ENCODE assay signal across 19 cellular contexts in genomic region chr12:109703684-109704083, GRCh38. TPM values are rescaled to one million over a fixed set of nuclear protein-coding genes. Genes with fewer than 3 reads are reported as not detected.
A peak's percentile ranks its signal among the peaks of the same experiment; 100 is the strongest.
DNase-seq lines count a peak whose midpoint lies in the region; ATAC-seq and TF ChIP-seq lines count a peak whose summit lies in the region.
"Had no signal": no experiment of that assay in that cellular context is flagged by ENCODE, and none has a peak within 500 bp of the region (broad histone marks: within the 10 kb centered on the region; RNA-seq: fewer than 3 reads in every experiment).

No MANE protein-coding gene starts in this region.

- no peak overlapping the region for H3K27ac Mint-ChIP-seq in GM23338
- H3K27ac Mint-ChIP-seq: B cell; CD4-positive, CD25-positive, alpha-beta regulatory T cell; CD8-positive, alpha-beta T cell; HFFc6 had no signal

- WGBS in spleen, 5 donors, result 66 to 80% (median 72%) methylated on average over 7 of the region's 7 CpGs

- no peaks in the 10 kb centered on the region for H3K9me3 ChIP-seq in spleen
- H3K9me3 ChIP-seq: BLaER1, Caco-2, HAP-1 had no signal

- H3F3A ChIP-seq in GM23338 (replicated peaks; ENCODE audit: low read depth), result no peaks in the 10 kb centered on the region

- peaks cover 7% of the 10 kb centered on the region; the same call in 2 of the 3 replicates for H3K4me1 Mint-ChIP-seq in GM23338
- H3K4me1 Mint-ChIP-seq: B cell; CD4-positive, CD25-positive, alpha-beta regulatory T cell had no signal

- no peak overlapping the region for H3K4me3 ChIP-seq in GM23338
- H3K4me3 ChIP-seq in spleen, result no peak overlapping the region
- H3K4me3 ChIP-seq: BLaER1, GM23248, HAP-1 had no signal

- H4K20me1 ChIP-seq in GM23338 (replicated peaks; ENCODE audit: insufficient read depth), result no peaks in the 10 kb centered on the region
- H4K20me1 ChIP-seq: BLaER1 had no signal

- no peak overlapping the region for H2AFZ ChIP-seq in GM23338
- H2AFZ ChIP-seq: GM23248 had no signal

- no peak overlapping the region for H3K4me3 Mint-ChIP-seq in GM23338
- H3K4me3 Mint-ChIP-seq: B cell; CD4-positive, CD25-positive, alpha-beta regulatory T cell; CD8-positive, alpha-beta T cell; HFFc6 had no signal

- H3K4me2 ChIP-seq in GM23338, result no peak overlapping the region
- H3K4me2 ChIP-seq: BLaER1 had no signal

- H3K79me2 ChIP-seq in GM23338 (replicated peaks; ENCODE audit: insufficient read depth), result no peaks in the 10 kb centered on the region

- no peaks in the 10 kb centered on the region for H3K9me3 Mint-ChIP-seq in GM23338
- H3K9me3 Mint-ChIP-seq: CD4-positive, CD25-positive, alpha-beta regulatory T cell; CD8-positive, alpha-beta T cell; HFFc6 had no signal

- TF ChIP-seq CTCF in GM23338 (conservative IDR thresholded peaks at IDR 0.05; ENCODE audit: low read depth in 2 of 2) (no peak), spleen (IDR thresholded peaks at IDR 0.05 in 8 of 11, conservative IDR thresholded peaks at IDR 0.05 in 3 of 11) (no peak)

- intact Hi-C loops in spleen (cut with DNase I; ENCODE audit: low total_unique reads), result no loop called here
- intact Hi-C loops in left cardiac atrium (cut with DNase I), result no loop called here

- H3K4me1 ChIP-seq in GM23338 (ENCODE audit: insufficient read depth) (peaks cover 4% of the 10 kb centered on the region; the same call in 1 of the 2 replicates), spleen (no peaks in the 10 kb centered on the region)

- H3K36me3 ChIP-seq in GM23338 (ENCODE audit: insufficient read depth) (no peaks in the 10 kb centered on the region), spleen (no peaks in the 10 kb centered on the region)
- H3K36me3 ChIP-seq: BLaER1, HAP-1 had no signal

- H3K9me2 ChIP-seq in GM23338 (ENCODE audit: insufficient read depth), result no peaks in the 10 kb centered on the region

- H3K27me3 Mint-ChIP-seq in GM23338 (ENCODE audit: insufficient read depth, low read depth, poor library complexity), result peaks cover 5% of the 10 kb centered on the region

- DNase-seq in GM23338 (ENCODE audit: low spot score), result no peak
- DNase-seq in NCI-H69 (lab: John Stamatoyannopoulos, UW), result peak; percentile 25
- peak; percentile 62 for DNase-seq in islet precursor cell
- DNase-seq in spleen, result peak; percentile 47
- no peak for DNase-seq in NCI-H146 (lab: John Stamatoyannopoulos, UW)
- DNase-seq in left cardiac atrium, result no peak
- DNase-seq: Caco-2; CD4-positive, CD25-positive, alpha-beta regulatory T cell; CD8-positive, alpha-beta T cell; DMS153; DND-41; GM23248; HFFc6 had no signal

- H3K27ac ChIP-seq in GM23338 (ENCODE audit: low read depth) (no peak overlapping the region), spleen (no peak overlapping the region)
- H3K27ac ChIP-seq: BLaER1, C4-2B, GM23248 had no signal

- ATAC-seq in GM23338 (peak; percentile 35), GM18505 (IDR thresholded peaks at IDR 0.05; ENCODE audit: unreplicated experiment) (no peak), left cardiac atrium (no peak), HG03342 (IDR thresholded peaks at IDR 0.05; ENCODE audit: unreplicated experiment) (no peak)
- ATAC-seq: CD8-positive, alpha-beta T cell had no signal

- H3K27me3 ChIP-seq in GM23338 (ENCODE audit: insufficient read depth) (no peaks in the 10 kb centered on the region), spleen (replicated peaks in 1 of 7) (peaks cover 0 to 46% (median 0%) of the 10 kb centered on the region in 7 donors)
- H3K27me3 ChIP-seq: BLaER1 had no signal

- no peaks in the 10 kb centered on the region for H3K36me3 Mint-ChIP-seq in GM23338 (ENCODE audit: low read depth)
- H3K36me3 Mint-ChIP-seq: CD4-positive, CD25-positive, alpha-beta regulatory T cell; CD8-positive, alpha-beta T cell had no signal

- TF ChIP-seq POLR2A in spleen (IDR thresholded peaks at IDR 0.05) (no peak), GM18505 (IDR thresholded peaks at IDR 0.05; ENCODE audit: borderline replicate concordance, extremely low read depth, insufficient read depth, insufficient read length) (no peak)

TF ChIP-seq in GM23338, 12 proteins besides CTCF, POLR2A, EP300 and RAD21:
- TF ChIP-seq ZNF462 (CRISPR knock-in tag; IDR thresholded peaks at IDR 0.05) (no peak), ETS1 (IDR thresholded peaks at IDR 0.05) (no peak)

RNA-seq across cellular contexts. Expression of gene FAM222A, which starts 9.9 kb away (rescaled TPM):
- total RNA-seq in GM23338 (2014; rRNA removed; shearing (Covaris generic)), result 2.1 and 3.6 TPM in 2 replicates
- polyA plus RNA-seq in GM23338 (2016; fragmentation: Nextera tagmentation; extraction: Ambion mirVana) (0.78 and 0.85 TPM in 2 replicates), spleen (1 to 10 TPM; 1.3 to 5.2 (median 2.1) TPM)
- total RNA-seq in spleen (10 to 100 TPM; 13.9 to 30.7 (median 21.5) TPM), left cardiac atrium (10 to 100 TPM; 14.5 to 21.8 TPM)
- polyA plus RNA-seq: GM23248 had no signal

Comparison
In these comparisons a context has a peak if more than half of its experiments do, and no peak if none do; other contexts are left out.
1. DNase-seq: peak in NCI-H69 (single experiment), islet precursor cell (single experiment) and spleen (single experiment); none in GM23338 (single experiment), NCI-H146 (single experiment) and left cardiac atrium (single experiment).